Comparison of ENCODE assay signal across 14 cellular contexts in the genomic region with DNA sequence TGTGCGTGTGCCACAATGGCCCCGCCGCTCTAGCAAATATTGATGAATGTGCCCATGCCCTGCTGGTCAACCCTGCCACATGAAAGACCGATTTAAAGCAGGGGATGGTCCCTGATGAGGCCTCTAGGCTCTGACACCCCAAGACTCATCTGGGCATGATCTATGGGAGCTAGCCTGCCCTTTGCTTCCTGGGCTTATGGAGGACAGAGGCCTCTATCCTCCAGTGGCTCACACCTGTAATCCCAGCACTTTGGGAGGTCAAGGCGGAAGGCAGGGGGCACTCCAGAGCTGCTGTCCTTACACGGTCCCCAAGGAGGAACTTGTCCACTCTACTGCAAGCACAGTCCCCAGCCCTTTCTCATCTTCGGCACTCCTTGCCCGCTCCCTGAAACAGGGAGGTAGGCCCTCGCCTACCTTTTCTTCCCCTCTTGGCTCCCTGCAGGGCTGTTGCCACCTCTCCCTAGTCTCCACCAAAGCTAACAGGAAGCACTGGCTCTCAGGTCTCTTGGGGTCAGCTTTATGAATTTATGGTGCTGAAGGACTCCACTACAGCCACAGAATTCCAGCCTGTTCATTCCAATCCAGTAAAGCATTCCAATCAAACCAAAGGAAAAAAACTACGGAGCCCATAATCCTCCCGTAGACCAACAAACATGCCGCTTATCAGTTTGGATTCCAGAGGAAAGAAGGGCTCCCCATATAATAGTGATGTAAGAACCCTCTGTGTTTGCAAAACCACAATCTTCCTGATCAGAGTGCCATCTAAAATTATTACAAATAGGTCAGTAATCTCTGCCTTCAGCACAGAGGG. TPM values are rescaled to one million over a fixed set of nuclear protein-coding genes. Genes with fewer than 3 reads are reported as not detected.
DNase-seq lines count a peak whose midpoint lies in the region; ATAC-seq, FAIRE-seq and TF ChIP-seq lines count a peak whose summit lies in the region.
"Had no signal": no experiment of that assay in that cellular context is flagged by ENCODE, and none has a peak within 500 bp of the region (broad histone marks: within the 10 kb centered on the region; RNA-seq: fewer than 3 reads in every experiment).

No MANE protein-coding gene starts in this region.

- TF ChIP-seq RAD21 in K562 (CRISPR knock-in tag; conservative IDR thresholded peaks at IDR 0.05 in 1 of 2, IDR thresholded peaks at IDR 0.05 in 1 of 2) = peak in 1 of 2 experiments; percentile 30; a peak in 1 of 4 replicates

- no peaks in the 10 kb centered on the region for H3K36me3 ChIP-seq in Caco-2 (ENCODE audit: control insufficient read depth, insufficient read depth, low read length)
- no peaks in the 10 kb centered on the region for H3K36me3 ChIP-seq in K562 (ENCODE audit: control insufficient read depth, insufficient read depth, low read length)
- no peaks in the 10 kb centered on the region for H3K36me3 ChIP-seq in neural progenitor cell
- H3K36me3 ChIP-seq: adrenal gland had no signal

- H3K27ac Mint-ChIP-seq in Caco-2 (ENCODE audit: unreplicated experiment) = peak overlapping the region; percentile 100
- H3K27ac Mint-ChIP-seq in neural progenitor cell = no peak overlapping the region
- H3K27ac Mint-ChIP-seq: activated B cell treated with CpG ODN at 0.5 μM for 24 hours; CD8-positive, alpha-beta memory T cell; progenitor cell of endocrine pancreas had no signal

- peak in 1 of 2 experiments; percentile 35 for TF ChIP-seq CTCF in Caco-2 (IDR thresholded peaks at IDR 0.05; ENCODE audit: insufficient read depth in 1 of 2, low read depth in 1 of 2, low read length in 1 of 2, severe bottlenecking in 1 of 2, unreplicated experiment in 1 of 2)
- peak; percentile 26 to 42 (median 31); a peak in 5 of 6 replicates for TF ChIP-seq CTCF in K562 (IDR thresholded peaks at IDR 0.05 in 2 of 3, conservative IDR thresholded peaks at IDR 0.05 in 1 of 3; ENCODE audit: insufficient read depth in 2 of 3, low read depth in 1 of 3, low read length in 3 of 3)
- TF ChIP-seq CTCF in neural progenitor cell (IDR thresholded peaks at IDR 0.05) = peak; percentile 27

- peaks cover 22% of the 10 kb centered on the region for H3K36me3 Mint-ChIP-seq in Caco-2 (ENCODE audit: insufficient read depth, unreplicated experiment)
- H3K36me3 Mint-ChIP-seq in neural progenitor cell = no peaks in the 10 kb centered on the region
- H3K36me3 Mint-ChIP-seq: CD8-positive, alpha-beta memory T cell had no signal

- no peak overlapping the region for H3K9ac ChIP-seq in K562 (ENCODE audit: insufficient read depth in 1 of 2, low read depth in 2 of 2, low read length in 2 of 2)
- no peak overlapping the region for H3K9ac ChIP-seq in neural progenitor cell

- WGBS in K562 (ENCODE audit: insufficient coverage, low coverage, missing lambda C conversion rate) = 2% methylated on average over 12 of the region's 12 CpGs

- ATAC-seq in K562 (peak; percentile 78; the same call in 2 of the 3 replicates), GM18868 (IDR thresholded peaks at IDR 0.05; ENCODE audit: unreplicated experiment) (no peak)

- no peak for FAIRE-seq in K562 (lab: Jason Lieb, UNC)

- H3K4me1 Mint-ChIP-seq in Caco-2 (ENCODE audit: low read depth, unreplicated experiment) = peaks cover 30% of the 10 kb centered on the region
- no peaks in the 10 kb centered on the region for H3K4me1 Mint-ChIP-seq in neural progenitor cell
- H3K4me1 Mint-ChIP-seq: activated B cell treated with CpG ODN at 0.5 μM for 24 hours; CD8-positive, alpha-beta memory T cell had no signal

- BruUV-seq in Caco-2 (replicated peaks; lab: Mats Ljungman, UMichigan) (TSS peak; percentile 40), K562 (replicated peaks; lab: Mats Ljungman, UMichigan) (no TSS peak)

- H3K4me2 ChIP-seq in K562 (ENCODE audit: insufficient read depth, low read length) (no peak overlapping the region), neural progenitor cell (no peak overlapping the region)

- intact Hi-C loops in Caco-2 (cut with micrococcal nuclease; ENCODE audit: unreplicated experiment) (loop anchor here (1.0 to 10.0 kb wide), 6 partner anchors 20 to 348 kb away; no protein-coding TSS in a partner anchor), K562 (cut with micrococcal nuclease) (no loop called here)

- POLR2A ChIA-PET in Caco-2 (lab: Charles Lee) = interaction anchor here (0.6 to 2.8 kb wide), 5 partner anchors 33 to 62 kb away, joined by 3 to 14 read pairs (median 3); partner anchors contain the start of gene FOXQ1
- POLR2A ChIA-PET in K562 (lab: Yijun Ruan, JAX) = interaction anchor here (0.5 to 0.6 kb wide), 3 partner anchors 376 to 1845 kb away, joined by 3 read pairs; no protein-coding TSS in a partner anchor

- no peaks in the 10 kb centered on the region for H3F3A ChIP-seq in neural progenitor cell (ENCODE audit: low read depth)

- H3K4me3 ChIP-seq in Caco-2 (ENCODE audit: low read depth, low read length) = no peak overlapping the region
- no peak overlapping the region for H3K4me3 ChIP-seq in K562
- H3K4me3 ChIP-seq in neural progenitor cell = no peak overlapping the region
- H3K4me3 ChIP-seq: adrenal gland had no signal

- no peaks in the 10 kb centered on the region for H3K27me3 Mint-ChIP-seq in Caco-2 (ENCODE audit: insufficient read depth, unreplicated experiment)
- no peaks in the 10 kb centered on the region for H3K27me3 Mint-ChIP-seq in neural progenitor cell (ENCODE audit: insufficient read depth, low read depth)

- CTCF ChIA-PET in Caco-2 (lab: Charles Lee) (interaction anchor here (0.7 to 1.9 kb wide), 5 partner anchors 28 to 351 kb away, joined by 3 to 15 read pairs (median 4); partner anchors contain the start of gene FOXQ1), K562 (lab: Yijun Ruan, JAX; ENCODE audit: low intra/inter-chr PET ratio) (no interaction called here)

- no peak for TF ChIP-seq EP300 in K562 (IDR thresholded peaks at IDR 0.05; ENCODE audit: low read length)

- H2AFZ ChIP-seq in K562 (ENCODE audit: low read depth, low read length) (no peak overlapping the region), neural progenitor cell (replicated peaks) (no peak overlapping the region)

- peak; percentile 82 to 83 for DNase-seq in Caco-2
- DNase-seq in M059J (ENCODE audit: low read depth) = peak; percentile 51
- DNase-seq in K562 (ENCODE audit: extremely low read depth in 1 of 4, low spot score in 3 of 4) = peak in 1 of 4 experiments; percentile 18
- DNase-seq in neural progenitor cell (ENCODE audit: low spot score) = no peak
- DNase-seq in KG1 (lab: John Stamatoyannopoulos, UW) = no peak
- DNase-seq in activated effector memory CD4-positive, alpha-beta T cell treated with anti-CD3 and anti-CD28 coated beads, Interleukin-2, amount 50 U/mL, for 16 hours = no peak
- DNase-seq in NCI-H1092 treated with DMSO at 0.1 percent for 48 hours (lab: John Stamatoyannopoulos, UW) = no peak
- DNase-seq: activated B cell treated with CpG ODN at 0.5 μM for 24 hours; adrenal gland; CD8-positive, alpha-beta memory T cell; cortex of kidney; NCI-H774 had no signal

- H3K27ac ChIP-seq in K562 (ENCODE audit: extremely low read depth, low read depth, low read length) (no peak overlapping the region), neural progenitor cell (no peak overlapping the region)
- H3K27ac ChIP-seq: adrenal gland had no signal

- no peaks in the 10 kb centered on the region for H3K9me1 ChIP-seq in K562 (ENCODE audit: control insufficient read depth, insufficient read depth, low read length)

- TF ChIP-seq POLR2A in K562 (conservative IDR thresholded peaks at IDR 0.05) = no peak

- H3K79me2 ChIP-seq in K562 (ENCODE audit: control insufficient read depth, insufficient read depth, low read length) = no peaks in the 10 kb centered on the region
- H3K79me2 ChIP-seq in neural progenitor cell (ENCODE audit: low read depth) = no peaks in the 10 kb centered on the region

- in situ Hi-C loops in K562 (cut with MboI) = no loop called here

- H3K4me3 Mint-ChIP-seq in Caco-2 (ENCODE audit: unreplicated experiment) = peak overlapping the region; percentile 73
- H3K4me3 Mint-ChIP-seq in neural progenitor cell = no peak overlapping the region
- H3K4me3 Mint-ChIP-seq: activated B cell treated with CpG ODN at 0.5 μM for 24 hours; CD8-positive, alpha-beta memory T cell had no signal

- H4K20me1 ChIP-seq in K562 (replicated peaks; ENCODE audit: control insufficient read depth, insufficient read depth, low read length) (no peaks in the 10 kb centered on the region), neural progenitor cell (ENCODE audit: low read depth) (no peaks in the 10 kb centered on the region)

- H3K9me3 Mint-ChIP-seq in Caco-2 (ENCODE audit: unreplicated experiment) (peaks cover 4% of the 10 kb centered on the region), neural progenitor cell (no peaks in the 10 kb centered on the region)
- H3K9me3 Mint-ChIP-seq: activated B cell treated with CpG ODN at 0.5 μM for 24 hours had no signal

- H3K27me3 ChIP-seq in Caco-2 (replicated peaks; ENCODE audit: control insufficient read depth, insufficient read depth, low read length) (no peaks in the 10 kb centered on the region), K562 (ENCODE audit: control insufficient read depth in 2 of 2, insufficient read depth in 2 of 2, low read length in 2 of 2) (peaks cover 0 to 19% of the 10 kb centered on the region in 2 experiments; a peak in 2 of 5 replicates), neural progenitor cell (no peaks in the 10 kb centered on the region)

- H3K4me1 ChIP-seq in Caco-2 = peaks cover 67% of the 10 kb centered on the region
- H3K4me1 ChIP-seq in K562 (replicated peaks in 1 of 2; ENCODE audit: control insufficient read depth in 2 of 2, insufficient read depth in 2 of 2, low read length in 2 of 2) = no peaks in the 10 kb centered on the region
- no peaks in the 10 kb centered on the region for H3K4me1 ChIP-seq in neural progenitor cell
- H3K4me1 ChIP-seq: adrenal gland had no signal

- H3K9me3 ChIP-seq in Caco-2 = no peaks in the 10 kb centered on the region
- no peaks in the 10 kb centered on the region for H3K9me3 ChIP-seq in K562 (replicated peaks; ENCODE audit: control insufficient read depth, insufficient read depth, low read depth, low read length)
- H3K9me3 ChIP-seq in neural progenitor cell (ENCODE audit: low read depth) = no peaks in the 10 kb centered on the region
- H3K9me3 ChIP-seq: adrenal gland had no signal

RNA-seq across cellular contexts. Expression of gene FOXQ1, which starts 48.7 kb away (rescaled TPM):
- total RNA-seq in Caco-2 (2022) (170 and 191 TPM in 2 replicates), K562 (2014; rRNA removed) (not detected in 2 replicates), K562 (2014; rRNA removed; fragmentation: Illumina TruSeq; extraction: Trizol) (not detected in 2 replicates), K562 (2015; rRNA removed; fragmentation: Illumina TruSeq; extraction: Trizol) (not detected in 2 replicates), K562 (2021) (not detected in 2 replicates), neural progenitor cell (ENCODE audit: low replicate concordance) (not detected in 2 replicates)
- total RNA-seq in M059J (2014; rRNA removed; shearing (Covaris generic)) = not detected in 2 replicates
- total RNA-seq in K562 (2011; cell fraction: chromatin; rRNA removed; ENCODE audit: low replicate concordance) = not detected in 2 replicates
- not detected in 2 replicates for total RNA-seq in K562 (2011; cell fraction: nucleolus; rRNA removed)
- not detected in 2 replicates for total RNA-seq in K562 (2011; cell fraction: nucleoplasm; rRNA removed)
- polyA plus RNA-seq in K562 (2011; rRNA removed) (not detected in 2 replicates), K562 (2014; fragmentation: Illumina TruSeq; extraction: Trizol) (not detected in 2 replicates), K562 (2014; fragmentation: Nextera tagmentation; extraction: Ambion mirVana) (not detected), K562 (2014; rRNA removed) (not detected in 2 replicates)
- not detected in 2 replicates for polyA plus RNA-seq in K562 (2011; cell fraction: cytosol; rRNA removed)
- not detected in 2 replicates for polyA plus RNA-seq in K562 (2011; cell fraction: nucleus; rRNA removed)
- polyA plus RNA-seq in K562 (2012) = not detected in 2 replicates
- polyA minus RNA-seq in K562 (2011; rRNA and poly(A)+ RNA removed) = not detected in 2 replicates
- 1.8 TPM in 1 of 2 replicates, not detected in the other for polyA minus RNA-seq in K562 (2011; cell fraction: cytosol; rRNA and poly(A)+ RNA removed)
- polyA minus RNA-seq in K562 (2011; cell fraction: nucleus; rRNA and poly(A)+ RNA removed) = 0.13 TPM in 1 of 2 replicates, not detected in the other
- total RNA-seq: activated B cell treated with CpG ODN at 0.5 μM for 24 hours; CD8-positive, alpha-beta memory T cell had no signal
- polyA plus RNA-seq: CD8-positive, alpha-beta memory T cell had no signal

Comparison
In these comparisons a context has a peak if more than half of its experiments do, and no peak if none do; other contexts are left out.
1. DNase-seq: peak in Caco-2 (2 of 2) and M059J (single experiment); none in neural progenitor cell (single experiment), KG1 (single experiment), activated effector memory CD4-positive, alpha-beta T cell treated with anti-CD3 and anti-CD28 coated beads, Interleukin-2, amount 50 U/mL, for 16 hours (single experiment) and NCI-H1092 treated with DMSO at 0.1 percent for 48 hours (single experiment).
2. RNA of gene FOXQ1, which starts 48.7 kb away (total RNA-seq): 170 to 191 TPM in Caco-2; not detected in M059J, not detected in K562 and not detected in neural progenitor cell; every median in the first group is over 100 times any median in the second.